In the genomic region with DNA sequence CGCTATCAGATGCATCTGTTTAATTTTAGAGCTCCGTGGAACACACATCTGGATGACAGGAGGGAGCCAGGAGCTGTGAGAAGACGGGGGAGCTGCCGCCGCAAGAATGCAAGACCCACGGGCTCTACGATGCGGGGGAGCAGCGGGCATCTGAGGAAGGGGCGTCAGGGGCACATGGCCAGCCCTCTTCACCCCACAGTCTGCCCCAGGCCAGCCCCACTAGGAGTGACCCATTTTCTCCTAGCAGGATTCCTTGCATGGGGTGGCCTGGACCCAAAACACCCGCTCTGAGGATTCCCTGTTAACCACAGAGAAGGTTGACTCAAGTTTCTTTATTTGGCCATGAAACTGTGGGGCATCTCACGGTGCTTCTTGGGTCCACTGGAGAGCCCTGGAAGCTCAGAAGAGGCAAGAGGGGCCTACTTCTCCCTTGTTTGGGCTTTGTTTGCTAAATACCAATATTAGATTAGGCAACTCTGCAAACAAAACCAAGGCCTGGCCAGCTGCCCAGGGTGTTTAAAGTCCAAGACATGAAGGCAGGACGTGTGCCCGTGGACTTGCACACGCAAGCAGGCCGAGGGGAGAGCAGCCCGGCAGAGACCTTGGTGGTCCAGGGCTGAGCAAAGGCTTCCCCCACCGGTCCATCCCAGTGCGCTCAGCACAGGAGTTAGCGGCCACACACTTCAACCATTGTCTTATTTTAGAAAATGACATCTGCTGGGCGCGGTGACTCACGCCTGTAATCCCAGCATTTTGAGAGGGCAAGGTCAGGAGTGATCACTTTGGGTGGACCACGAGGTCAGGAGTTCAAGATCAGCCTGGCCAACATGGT, we compare ENCODE assay signal across 9 cellular contexts.
A peak's percentile ranks its signal among the peaks of the same experiment; 100 is the strongest.
DNase-seq lines count a peak whose midpoint lies in the region; ATAC-seq, FAIRE-seq and TF ChIP-seq lines count a peak whose summit lies in the region.
"Had no signal": no experiment of that assay in that cellular context is flagged by ENCODE, and none has a peak within 500 bp of the region (broad histone marks: within the 10 kb centered on the region; RNA-seq: fewer than 3 reads in every experiment).

No MANE protein-coding gene starts in this region.

- no peak overlapping the region for H3K4me3 ChIP-seq in adrenal gland
- H3K4me3 ChIP-seq in kidney (ENCODE audit: low read length in 2 of 2) = no peak overlapping the region
- H3K4me3 ChIP-seq in tibial artery = no peak overlapping the region

- H3K4me3 Mint-ChIP-seq in natural killer cell treated with Interleukin-12 subunit alpha and Interleukin-12 subunit beta and Interleukin-15 and Interleukin-18, amount 100 ng/mL, for 72 hours = no peak overlapping the region
- H3K4me3 Mint-ChIP-seq: activated naive CD8-positive, alpha-beta T cell had no signal

- WGBS in adrenal gland, 4 donors = 39 to 63% (median 59%) methylated on average over 10 to 24 of the region's 24 CpGs

- H3K4me1 ChIP-seq in adrenal gland (replicated peaks in 1 of 2) (peaks cover 7 to 27% of the 10 kb centered on the region in 2 donors), kidney (ENCODE audit: control insufficient read depth in 1 of 2, insufficient read depth in 1 of 2, low read depth in 1 of 2, low read length in 2 of 2) (peaks cover 11 to 18% of the 10 kb centered on the region in 2 donors), tibial artery (peaks cover 0 to 24% (median 13%) of the 10 kb centered on the region in 4 donors)

- H3K27ac Mint-ChIP-seq in natural killer cell treated with Interleukin-12 subunit alpha and Interleukin-12 subunit beta and Interleukin-15 and Interleukin-18, amount 100 ng/mL, for 72 hours = no peak overlapping the region

- peak overlapping the region in 2 of 5 donors; percentile 46 to 81 for H3K27ac ChIP-seq in adrenal gland
- H3K27ac ChIP-seq in kidney (ENCODE audit: low read depth in 2 of 2, low read length in 2 of 2) = peak overlapping the region; percentile 75 to 76
- H3K27ac ChIP-seq in tibial artery = peak overlapping the region; percentile 21 to 52

- TF ChIP-seq POLR2A in adrenal gland (IDR thresholded peaks at IDR 0.05) = no peak

- FAIRE-seq in kidney (lab: Jason Lieb, UNC) = no peak
- FAIRE-seq: H54 had no signal

- H3K9me3 Mint-ChIP-seq in natural killer cell treated with Interleukin-12 subunit alpha and Interleukin-12 subunit beta and Interleukin-15 and Interleukin-18, amount 100 ng/mL, for 72 hours = no peaks in the 10 kb centered on the region

- no peak for ATAC-seq in natural killer cell treated with Interleukin-12 subunit alpha and Interleukin-12 subunit beta and Interleukin-15 and Interleukin-18, amount 100 ng/mL, for 72 hours
- ATAC-seq in HG03025 (IDR thresholded peaks at IDR 0.05; ENCODE audit: low FRiP score, unreplicated experiment) = no peak

- H3K4me1 Mint-ChIP-seq in natural killer cell treated with Interleukin-12 subunit alpha and Interleukin-12 subunit beta and Interleukin-15 and Interleukin-18, amount 100 ng/mL, for 72 hours (ENCODE audit: low read depth in 2 of 2) = peaks cover 0 to 9% of the 10 kb centered on the region in 2 donors

- peak overlapping the region in 1 of 2 donors; percentile 10 for H3K9ac ChIP-seq in kidney (ENCODE audit: low read length in 2 of 2)

- TF ChIP-seq CTCF in adrenal gland (IDR thresholded peaks at IDR 0.05) = no peak
- no peak for TF ChIP-seq CTCF in kidney (IDR thresholded peaks at IDR 0.05; ENCODE audit: borderline replicate concordance, extremely low read depth, insufficient read depth)
- no peak for TF ChIP-seq CTCF in tibial artery (IDR thresholded peaks at IDR 0.05)

- H3K9me3 ChIP-seq in adrenal gland (replicated peaks in 1 of 3) (no peaks in the 10 kb centered on the region), kidney (ENCODE audit: control insufficient read depth in 1 of 2, low read length in 2 of 2) (no peaks in the 10 kb centered on the region), tibial artery (no peaks in the 10 kb centered on the region)

- H3K36me3 ChIP-seq in adrenal gland (replicated peaks in 1 of 2) (no peaks in the 10 kb centered on the region), kidney (ENCODE audit: control insufficient read depth in 1 of 2, insufficient read depth in 2 of 2, low read length in 2 of 2) (no peaks in the 10 kb centered on the region), tibial artery (no peaks in the 10 kb centered on the region)

- no peaks in the 10 kb centered on the region for H3K27me3 Mint-ChIP-seq in natural killer cell treated with Interleukin-12 subunit alpha and Interleukin-12 subunit beta and Interleukin-15 and Interleukin-18, amount 100 ng/mL, for 72 hours
- H3K27me3 Mint-ChIP-seq: activated naive CD8-positive, alpha-beta T cell had no signal

- DNase-seq in HuH-7 (ENCODE audit: low spot score) (peak; percentile 66), adrenal gland (peak; percentile 70 to 91 (median 84)), kidney (peak; percentile 90), tibial artery (peak; percentile 90 to 91), T-helper 9 cell (no peak)
- no peak for DNase-seq in natural killer cell treated with Interleukin-12 subunit alpha and Interleukin-12 subunit beta and Interleukin-15 and Interleukin-18, amount 100 ng/mL, for 72 hours (ENCODE audit: low spot score)

- H3K27me3 ChIP-seq in adrenal gland (no peaks in the 10 kb centered on the region), tibial artery (no peaks in the 10 kb centered on the region)

- intact Hi-C loops in adrenal gland (cut with DNase I) = no loop called here
- intact Hi-C loops in kidney (cut with DNase I) = no loop called here
- intact Hi-C loops in tibial artery (cut with DNase I; ENCODE audit: low total_unique reads) = no loop called here

- no peaks in the 10 kb centered on the region for H3K36me3 Mint-ChIP-seq in natural killer cell treated with Interleukin-12 subunit alpha and Interleukin-12 subunit beta and Interleukin-15 and Interleukin-18, amount 100 ng/mL, for 72 hours

Comparison
In these comparisons a context has a peak if more than half of its experiments do, and no peak if none do; other contexts are left out.
1. DNase-seq: peak in HuH-7 (single experiment), adrenal gland (7 of 7), kidney (single experiment) and tibial artery (2 of 2); none in T-helper 9 cell (single experiment) and natural killer cell treated with Interleukin-12 subunit alpha and Interleukin-12 subunit beta and Interleukin-15 and Interleukin-18, amount 100 ng/mL, for 72 hours (single experiment).